In the genomic region with DNA sequence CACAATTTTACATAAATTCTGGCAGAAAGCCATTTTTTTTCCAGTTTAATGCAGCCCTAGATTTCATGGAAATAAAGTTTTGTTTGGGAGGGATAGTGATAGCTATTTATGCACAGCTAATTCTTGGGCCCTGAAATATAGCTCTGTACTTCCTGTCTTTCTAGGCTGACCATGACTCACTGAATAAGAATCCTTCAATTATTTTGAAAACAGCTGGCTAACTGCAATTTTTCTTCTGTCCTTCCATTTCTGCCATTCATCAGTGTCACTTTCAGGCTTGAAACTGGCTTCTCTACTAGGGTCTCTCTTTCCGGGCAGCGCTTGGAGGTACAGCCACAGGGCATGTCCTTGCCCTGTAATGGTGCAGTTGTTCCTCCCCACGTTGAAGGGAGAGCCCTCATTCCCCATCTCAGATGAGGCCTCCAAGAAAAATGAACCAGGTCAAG, we compare ENCODE assay signal across 11 cellular contexts.
A peak's percentile ranks its signal among the peaks of the same experiment; 100 is the strongest.
DNase-seq lines count a peak whose midpoint lies in the region; ATAC-seq and TF ChIP-seq lines count a peak whose summit lies in the region.
"Had no signal": no experiment of that assay in that cellular context is flagged by ENCODE, and none has a peak within 500 bp of the region (broad histone marks: within the 10 kb centered on the region; RNA-seq: fewer than 3 reads in every experiment).

No MANE protein-coding gene starts in this region.

- ATAC-seq in omental fat pad (ENCODE audit: low FRiP score) = peak; percentile 47
- ATAC-seq in GM19452 (IDR thresholded peaks at IDR 0.05; ENCODE audit: unreplicated experiment) = no peak

- no peaks in the 10 kb centered on the region for H3K36me3 ChIP-seq in PC-9 (ENCODE audit: low read depth)
- H3K36me3 ChIP-seq: tibial nerve had no signal

- POLR2A ChIA-PET in PC-9 (lab: Charles Lee; ENCODE audit: unreplicated experiment) = interaction anchor here (0.6 to 0.8 kb wide), 4 partner anchors 121 to 1809 kb away, joined by 3 to 9 read pairs (median 4); a partner anchor contains a TSS

- no peaks in the 10 kb centered on the region for H3K9me2 ChIP-seq in PC-9 (ENCODE audit: insufficient read depth)

- intact Hi-C loops in PC-9 (cut with micrococcal nuclease; ENCODE audit: unreplicated experiment) = loop anchor here (1.0 kb wide), 2 partner anchors 21 to 55 kb away; no protein-coding TSS in a partner anchor

- peaks cover 28% of the 10 kb centered on the region for H3F3A ChIP-seq in PC-9 (ENCODE audit: insufficient read depth, low read depth)

- H4K20me1 ChIP-seq in PC-9 (ENCODE audit: insufficient read depth) = no peaks in the 10 kb centered on the region

- H3K4me2 ChIP-seq in PC-9 = peak overlapping the region; percentile 84

- H3K27me3 ChIP-seq in PC-9 (ENCODE audit: insufficient read depth, low read depth) = no peaks in the 10 kb centered on the region
- H3K27me3 ChIP-seq: tibial nerve had no signal

- no peak for TF ChIP-seq CTCF in AG10803 (conservative IDR thresholded peaks at IDR 0.05; ENCODE audit: low read length)
- no peak for TF ChIP-seq CTCF in PC-9 (conservative IDR thresholded peaks at IDR 0.05)
- no peak for TF ChIP-seq CTCF in epithelial cell of proximal tubule (conservative IDR thresholded peaks at IDR 0.05; ENCODE audit: low read depth, low read length)
- TF ChIP-seq CTCF in omental fat pad (IDR thresholded peaks at IDR 0.05) = no peak

- H3K4me3 ChIP-seq in AG10803 (ENCODE audit: low read length) (no peak overlapping the region), PC-9 (peak overlapping the region; percentile 40; the same call in 1 of the 2 replicates), epithelial cell of proximal tubule (ENCODE audit: low read depth, low read length) (no peak overlapping the region)
- H3K4me3 ChIP-seq: tibial nerve had no signal

- H3K4me1 ChIP-seq in PC-9 (replicated peaks; ENCODE audit: insufficient read depth) = peaks cover 49% of the 10 kb centered on the region

- H3K9me3 ChIP-seq in PC-9 (ENCODE audit: insufficient read depth, low read depth) = peaks cover 13% of the 10 kb centered on the region

- H3K27ac ChIP-seq in PC-9 = peak overlapping the region; percentile 83

- no TSS peak for BruUV-seq in PC-9 (replicated peaks; lab: Mats Ljungman, UMichigan)

- peak; percentile 82 for DNase-seq in AG10803 (ENCODE audit: low read depth)
- peak; percentile 57 to 89 for DNase-seq in PC-9
- peak; percentile 48 for DNase-seq in epithelial cell of proximal tubule (ENCODE audit: low read depth)
- no peak for DNase-seq in omental fat pad (ENCODE audit: low spot score)
- DNase-seq in KG1 (lab: John Stamatoyannopoulos, UW) = no peak
- DNase-seq in NCI-H1092 (lab: John Stamatoyannopoulos, UW) = no peak
- DNase-seq in activated CD4-positive, alpha-beta T cell treated with anti-CD3 and anti-CD28 coated beads, Interleukin-2, amount 50 U/mL, for 48 hours = no peak
- DNase-seq: activated naive CD8-positive, alpha-beta T cell treated with anti-CD3 and anti-CD28 coated beads for 36 hours; NCI-H146 had no signal

- CTCF ChIA-PET in PC-9 (lab: Charles Lee) = no interaction called here

- no peaks in the 10 kb centered on the region for H3K79me2 ChIP-seq in PC-9 (ENCODE audit: low read depth)

- H2AFZ ChIP-seq in PC-9 = no peak overlapping the region; the same call in 1 of the 2 replicates

Comparison
In these comparisons a context has a peak if more than half of its experiments do, and no peak if none do; other contexts are left out.
1. DNase-seq: peak in AG10803 (single experiment), PC-9 (2 of 2) and epithelial cell of proximal tubule (single experiment); none in omental fat pad (single experiment), KG1 (single experiment), NCI-H1092 (single experiment) and activated CD4-positive, alpha-beta T cell treated with anti-CD3 and anti-CD28 coated beads, Interleukin-2, amount 50 U/mL, for 48 hours (0 of 2).